14 cellular contexts compared by ENCODE assay signal in genomic region chr3:181921220-181921619, GRCh38.
DNase-seq lines count a peak whose midpoint lies in the region; ATAC-seq lines count a peak whose summit lies in the region.
"Had no signal": no experiment of that assay in that cellular context is flagged by ENCODE, and none has a peak within 500 bp of the region (broad histone marks: within the 10 kb centered on the region; RNA-seq: fewer than 3 reads in every experiment).

No MANE protein-coding gene starts in this region.

- peaks cover 9 to 14% (median 12%) of the 10 kb centered on the region in 3 donors for H3K4me1 Mint-ChIP-seq in naive B cell
- H3K4me1 Mint-ChIP-seq: activated naive CD4-positive, alpha-beta T cell treated with anti-CD3 and anti-CD28 coated beads, Interleukin-2, amount 50 U/mL, for 24 hours; T-cell had no signal

- H3K27me3 Mint-ChIP-seq in naive B cell: peaks cover 3 to 8% (median 6%) of the 10 kb centered on the region in 3 donors
- H3K27me3 Mint-ChIP-seq: activated CD4-positive, alpha-beta memory T cell treated with anti-CD3 and anti-CD28 coated beads for 36 hours; activated naive CD4-positive, alpha-beta T cell treated with anti-CD3 and anti-CD28 coated beads, Interleukin-2, amount 50 U/mL, for 24 hours; T-cell had no signal

- peak overlapping the region in 1 of 6 donors; percentile 57 for H3K27ac Mint-ChIP-seq in naive B cell
- H3K27ac Mint-ChIP-seq: activated CD4-positive, alpha-beta memory T cell treated with anti-CD3 and anti-CD28 coated beads for 36 hours; activated naive CD4-positive, alpha-beta T cell treated with anti-CD3 and anti-CD28 coated beads, Interleukin-2, amount 50 U/mL, for 24 hours; T-cell had no signal

- DNase-seq in naive B cell: peak; percentile 3
- DNase-seq in LoVo (ENCODE audit: low spot score): no peak
- DNase-seq in stimulated activated CD4-positive, alpha-beta T cell treated with anti-CD3 and anti-CD28 coated beads, Interleukin-4, amount 100 ng/mL, for 4 hours: no peak
- DNase-seq in mesenteric fat pad (ENCODE audit: low spot score): no peak
- no peak for DNase-seq in medulla oblongata (ENCODE audit: extremely low spot score)
- DNase-seq: activated CD4-positive, alpha-beta memory T cell treated with anti-CD3 and anti-CD28 coated beads for 36 hours; Caco-2; NCI-H446; posterior cingulate gyrus; T-cell had no signal

- ATAC-seq in GM19023 (IDR thresholded peaks at IDR 0.05; ENCODE audit: unreplicated experiment): peak; percentile 89
- peak; percentile 97 for ATAC-seq in GM21737 (IDR thresholded peaks at IDR 0.05; ENCODE audit: unreplicated experiment)
- ATAC-seq in HG03159 (IDR thresholded peaks at IDR 0.05; ENCODE audit: unreplicated experiment): peak; percentile 97
- ATAC-seq in naive B cell (ENCODE audit: low read depth in 2 of 2): peak in 1 of 2 donors; percentile 45
- ATAC-seq: T-cell had no signal

- peak overlapping the region in 1 of 8 donors; percentile 41 for H3K4me3 Mint-ChIP-seq in naive B cell
- H3K4me3 Mint-ChIP-seq: activated CD4-positive, alpha-beta memory T cell treated with anti-CD3 and anti-CD28 coated beads for 36 hours; activated naive CD4-positive, alpha-beta T cell treated with anti-CD3 and anti-CD28 coated beads, Interleukin-2, amount 50 U/mL, for 24 hours; T-cell had no signal

- H3K9me3 Mint-ChIP-seq in naive B cell: peaks cover 0 to 16% (median 5%) of the 10 kb centered on the region in 7 donors

- no peaks in the 10 kb centered on the region for H3K36me3 Mint-ChIP-seq in naive B cell
- H3K36me3 Mint-ChIP-seq: activated CD4-positive, alpha-beta memory T cell treated with anti-CD3 and anti-CD28 coated beads for 36 hours; activated naive CD4-positive, alpha-beta T cell treated with anti-CD3 and anti-CD28 coated beads, Interleukin-2, amount 50 U/mL, for 24 hours; T-cell had no signal
